ENCODE assay signal across 27 cellular contexts in genomic region chr21:35373998-35374397, GRCh38.
"Had no signal": no experiment of that assay in that cellular context is flagged by ENCODE, and none has a peak within 500 bp of the region (broad histone marks: within the 10 kb centered on the region; RNA-seq: fewer than 3 reads in every experiment).

No MANE protein-coding gene starts in this region.

- H3K9me3 Mint-ChIP-seq: naive thymus-derived CD4-positive, alpha-beta T cell; natural killer cell treated with Interleukin-12 subunit alpha and Interleukin-12 subunit beta and Interleukin-15 and Interleukin-18, amount 100 ng/mL, for 72 hours; stimulated activated naive B cell treated with anti-CD40 and anti-IgM and Interleukin-4, amounts not matched to agents 10 μg/mL and 1 μg/mL and 100 μg/mL, for 72 hours had no signal

- H3K4me1 ChIP-seq: left ventricle myocardium inferior, prostate gland, testis, thyroid gland, transverse colon, upper lobe of right lung had no signal

- FAIRE-seq: urothelium cell line had no signal

- DNase-seq: hippocampal formation; left ventricle myocardium inferior; mesendoderm; midbrain; mucosa of descending colon; naive thymus-derived CD4-positive, alpha-beta T cell; ovary; posterior cingulate gyrus; retina; right cardiac atrium; stimulated activated CD4-positive, alpha-beta T cell treated with anti-CD3 and anti-CD28 coated beads, Interleukin-1b, Interleukin-23, amount 100 ng/mL, for 48 hours; stimulated activated CD4-positive, alpha-beta T cell treated with anti-CD3 and anti-CD28 coated beads, Interleukin-2, amount 100 ng/mL, for 48 hours; stimulated activated CD4-positive, alpha-beta T cell treated with anti-CD3 and anti-CD28 coated beads, Interleukin-4, amount 100 ng/mL, for 4 hours; stimulated activated CD8-positive, alpha-beta memory T cell treated with anti-CD3 and anti-CD28 coated beads, Interleukin-4, amount 100 ng/mL, for 48 hours; stimulated activated naive B cell treated with anti-CD40 and anti-IgM and Interleukin-4, amounts not matched to agents 10 μg/mL and 1 μg/mL and 100 μg/mL, for 72 hours; stimulated activated naive CD8-positive, alpha-beta T cell treated with anti-CD3 and anti-CD28 coated beads, Interleukin-15, Interleukin-2, amounts not matched to agents 100 U/mL and 50 U/mL, for 24 hours; stomach; testis; thyroid gland; transverse colon; upper lobe of right lung had no signal

- H3K27me3 ChIP-seq: ovary, stomach, testis, thyroid gland, transverse colon, upper lobe of right lung had no signal

- H3K4me3 ChIP-seq: left ventricle myocardium inferior, lung, mucosa of descending colon, ovary, prostate gland, skin epidermis, stomach, testis, thyroid gland, transverse colon, upper lobe of right lung had no signal

- H3K9me3 ChIP-seq: left ventricle myocardium inferior, mucosa of descending colon, ovary, prostate gland, stomach, testis, thyroid gland, transverse colon, upper lobe of right lung had no signal

- H3K36me3 ChIP-seq: left ventricle myocardium inferior, ovary, prostate gland, stomach, thyroid gland, transverse colon, upper lobe of right lung had no signal

- H3K27ac Mint-ChIP-seq: naive thymus-derived CD4-positive, alpha-beta T cell; natural killer cell treated with Interleukin-12 subunit alpha and Interleukin-12 subunit beta and Interleukin-15 and Interleukin-18, amount 100 ng/mL, for 72 hours; stimulated activated naive B cell treated with anti-CD40 and anti-IgM and Interleukin-4, amounts not matched to agents 10 μg/mL and 1 μg/mL and 100 μg/mL, for 72 hours had no signal

- H3K36me3 Mint-ChIP-seq: naive thymus-derived CD4-positive, alpha-beta T cell; natural killer cell treated with Interleukin-12 subunit alpha and Interleukin-12 subunit beta and Interleukin-15 and Interleukin-18, amount 100 ng/mL, for 72 hours; stimulated activated naive B cell treated with anti-CD40 and anti-IgM and Interleukin-4, amounts not matched to agents 10 μg/mL and 1 μg/mL and 100 μg/mL, for 72 hours had no signal

- H3K27ac ChIP-seq: left ventricle myocardium inferior, ovary, prostate gland, skin epidermis, stomach, testis, thyroid gland, transverse colon, upper lobe of right lung had no signal

- H3K4me3 Mint-ChIP-seq: naive thymus-derived CD4-positive, alpha-beta T cell; natural killer cell treated with Interleukin-12 subunit alpha and Interleukin-12 subunit beta and Interleukin-15 and Interleukin-18, amount 100 ng/mL, for 72 hours; stimulated activated naive B cell treated with anti-CD40 and anti-IgM and Interleukin-4, amounts not matched to agents 10 μg/mL and 1 μg/mL and 100 μg/mL, for 72 hours had no signal

- ATAC-seq: mucosa of descending colon; naive thymus-derived CD4-positive, alpha-beta T cell; natural killer cell treated with Interleukin-12 subunit alpha and Interleukin-12 subunit beta and Interleukin-15 and Interleukin-18, amount 100 ng/mL, for 72 hours; right cardiac atrium; sciatic nerve; stimulated activated naive B cell treated with anti-CD40 and anti-IgM and Interleukin-4, amounts not matched to agents 10 μg/mL and 1 μg/mL and 100 μg/mL, for 72 hours; stimulated activated naive CD8-positive, alpha-beta T cell treated with anti-CD3 and anti-CD28 coated beads, Interleukin-15, Interleukin-2, amounts not matched to agents 100 U/mL and 50 U/mL, for 24 hours; upper lobe of right lung had no signal

- H3K27me3 Mint-ChIP-seq: naive thymus-derived CD4-positive, alpha-beta T cell; stimulated activated naive B cell treated with anti-CD40 and anti-IgM and Interleukin-4, amounts not matched to agents 10 μg/mL and 1 μg/mL and 100 μg/mL, for 72 hours had no signal
